ENCODE assay signal across 24 cellular contexts in genomic region chr10:98382691-98383101, GRCh38.
"Had no signal": no experiment of that assay in that cellular context is flagged by ENCODE, and none has a peak within 500 bp of the region (broad histone marks: within the 10 kb centered on the region; RNA-seq: fewer than 3 reads in every experiment).

No MANE protein-coding gene starts in this region.

- H3K9me3 ChIP-seq: adrenal gland, esophagus squamous epithelium, upper lobe of left lung had no signal

- H3K27ac Mint-ChIP-seq: activated CD4-positive, alpha-beta memory T cell treated with anti-CD3 and anti-CD28 coated beads for 36 hours; activated CD8-positive, alpha-beta memory T cell treated with anti-CD3 and anti-CD28 coated beads, Interleukin-2, amount 10 ng/mL, durations not matched to agents 7 days and 5 days; activated naive CD4-positive, alpha-beta T cell treated with anti-CD3 and anti-CD28 coated beads, Interleukin-2, amount 50 U/mL, for 24 hours; brain; T-cell had no signal

- H3K9ac ChIP-seq: parathyroid adenoma had no signal

- H3K27me3 Mint-ChIP-seq: activated CD4-positive, alpha-beta memory T cell treated with anti-CD3 and anti-CD28 coated beads for 36 hours; activated CD8-positive, alpha-beta memory T cell treated with anti-CD3 and anti-CD28 coated beads, Interleukin-2, amount 10 ng/mL, durations not matched to agents 7 days and 5 days; activated naive CD4-positive, alpha-beta T cell treated with anti-CD3 and anti-CD28 coated beads, Interleukin-2, amount 50 U/mL, for 24 hours; central memory CD8-positive, alpha-beta T cell; T-cell had no signal

- H3K4me1 ChIP-seq: adrenal gland, esophagus squamous epithelium, parathyroid adenoma, upper lobe of left lung had no signal

- ATAC-seq: activated CD8-positive, alpha-beta memory T cell treated with anti-CD3 and anti-CD28 coated beads, Interleukin-2, amount 10 ng/mL, durations not matched to agents 7 days and 5 days; stimulated activated naive CD8-positive, alpha-beta T cell treated with anti-CD3 and anti-CD28 coated beads, Interleukin-15, Interleukin-2, amounts not matched to agents 100 U/mL and 50 U/mL, for 24 hours; T-cell had no signal

- H3K4me3 ChIP-seq: adrenal gland, esophagus squamous epithelium, upper lobe of left lung had no signal

- H3K4me1 Mint-ChIP-seq: activated CD8-positive, alpha-beta memory T cell treated with anti-CD3 and anti-CD28 coated beads, Interleukin-2, amount 10 ng/mL, durations not matched to agents 7 days and 5 days; activated naive CD4-positive, alpha-beta T cell treated with anti-CD3 and anti-CD28 coated beads, Interleukin-2, amount 50 U/mL, for 24 hours; T-cell had no signal

- H3K79me2 ChIP-seq: parathyroid adenoma had no signal

- H2AFZ ChIP-seq: parathyroid adenoma had no signal

- H3K36me3 Mint-ChIP-seq: activated CD8-positive, alpha-beta memory T cell treated with anti-CD3 and anti-CD28 coated beads, Interleukin-2, amount 10 ng/mL, durations not matched to agents 7 days and 5 days; brain had no signal

- DNase-seq: activated CD4-positive, alpha-beta memory T cell treated with anti-CD3 and anti-CD28 coated beads for 36 hours; activated CD4-positive, alpha-beta T cell treated with anti-CD3 and anti-CD28 coated beads for 1 hour; activated CD8-positive, alpha-beta memory T cell treated with anti-CD3 and anti-CD28 coated beads, Interleukin-2, amount 10 ng/mL, durations not matched to agents 7 days and 5 days; activated T-cell treated with anti-CD3 and anti-CD28 coated beads, Interleukin-2, amount 50 U/mL, for 1 hour; cortex of kidney; effector CD4-positive, alpha-beta T cell; esophagus squamous epithelium; glutamatergic neuron; hypothalamus; kidney glomerular epithelial cell; midbrain; retina; stimulated activated CD4-positive, alpha-beta T cell treated with anti-CD3 and anti-CD28 coated beads, Interleukin-15, amount 100 ng/mL, for 24 hours; stimulated activated CD4-positive, alpha-beta T cell treated with anti-CD3 and anti-CD28 coated beads, Interleukin-4, amount 100 ng/mL, for 4 hours; stimulated activated CD8-positive, alpha-beta memory T cell treated with anti-CD3 and anti-CD28 coated beads, Interleukin-4, amount 100 ng/mL, for 48 hours; stimulated activated naive CD8-positive, alpha-beta T cell treated with anti-CD3 and anti-CD28 coated beads, Interleukin-15, Interleukin-2, amounts not matched to agents 100 U/mL and 50 U/mL, for 24 hours; T-cell; T-helper 9 cell; upper lobe of left lung had no signal

- H3K4me3 Mint-ChIP-seq: activated CD4-positive, alpha-beta memory T cell treated with anti-CD3 and anti-CD28 coated beads for 36 hours; activated CD8-positive, alpha-beta memory T cell treated with anti-CD3 and anti-CD28 coated beads, Interleukin-2, amount 10 ng/mL, durations not matched to agents 7 days and 5 days; activated naive CD4-positive, alpha-beta T cell treated with anti-CD3 and anti-CD28 coated beads, Interleukin-2, amount 50 U/mL, for 24 hours; brain; central memory CD8-positive, alpha-beta T cell; T-cell had no signal

- H3K27me3 ChIP-seq: adrenal gland, esophagus squamous epithelium, upper lobe of left lung had no signal

- H3K27ac ChIP-seq: esophagus squamous epithelium, parathyroid adenoma, upper lobe of left lung had no signal

- H3K9me3 Mint-ChIP-seq: activated CD4-positive, alpha-beta memory T cell treated with anti-CD3 and anti-CD28 coated beads for 36 hours; activated naive CD4-positive, alpha-beta T cell treated with anti-CD3 and anti-CD28 coated beads, Interleukin-2, amount 50 U/mL, for 24 hours; central memory CD8-positive, alpha-beta T cell; T-cell had no signal
